ENCODE assay signal across 1 cellular context in the genomic region with DNA sequence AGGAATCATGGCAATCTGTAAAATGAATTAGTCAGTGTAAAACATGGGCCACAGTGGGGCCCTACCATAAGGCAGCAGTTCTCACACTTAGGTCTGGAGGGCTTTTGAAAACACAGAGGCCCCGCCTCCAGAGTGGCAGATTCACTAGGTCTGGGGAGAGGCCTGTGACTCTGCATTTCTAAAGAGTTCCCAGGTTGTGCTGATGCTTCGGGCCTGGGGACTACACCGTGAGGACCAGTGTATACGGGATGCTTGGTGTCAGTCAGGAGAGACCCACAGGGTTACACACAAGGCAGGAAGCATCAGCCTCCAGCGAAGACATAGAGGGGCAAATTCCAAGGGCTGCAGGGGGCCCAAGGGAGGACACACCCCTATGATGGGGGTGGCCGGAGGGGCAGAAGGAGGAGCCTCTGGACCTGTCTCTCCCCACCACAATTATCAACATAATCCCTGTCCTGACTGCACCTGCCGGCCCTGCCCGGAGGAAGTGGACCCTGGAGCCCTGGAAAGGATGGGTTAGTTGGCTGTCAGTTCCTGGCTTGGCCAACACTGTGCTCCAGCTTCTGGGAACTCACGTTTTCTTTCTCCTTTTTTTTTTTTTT.
A peak's percentile ranks its signal among the peaks of the same experiment; 100 is the strongest.
TF ChIP-seq lines count a peak whose summit lies in the region.

No MANE protein-coding gene starts in this region.

TF ChIP-seq in H1, 55 proteins besides CTCF, POLR2A, EP300 and RAD21:
- TF ChIP-seq TEAD4 (IDR thresholded peaks at IDR 0.05; ENCODE audit: low read depth, low read length) (peak; percentile 95), RBBP5 (IDR thresholded peaks at IDR 0.05; ENCODE audit: borderline replicate concordance, low read depth, low read length) (0 out of 2 replicates have a peak, but pooled peaks have one; percentile 41), CEBPB (IDR thresholded peaks at IDR 0.05; ENCODE audit: low read depth, low read length) (no peak)
TF ChIP-seq in H1: peak in this region for 2.
